11 cellular contexts compared by ENCODE assay signal in the genomic region with DNA sequence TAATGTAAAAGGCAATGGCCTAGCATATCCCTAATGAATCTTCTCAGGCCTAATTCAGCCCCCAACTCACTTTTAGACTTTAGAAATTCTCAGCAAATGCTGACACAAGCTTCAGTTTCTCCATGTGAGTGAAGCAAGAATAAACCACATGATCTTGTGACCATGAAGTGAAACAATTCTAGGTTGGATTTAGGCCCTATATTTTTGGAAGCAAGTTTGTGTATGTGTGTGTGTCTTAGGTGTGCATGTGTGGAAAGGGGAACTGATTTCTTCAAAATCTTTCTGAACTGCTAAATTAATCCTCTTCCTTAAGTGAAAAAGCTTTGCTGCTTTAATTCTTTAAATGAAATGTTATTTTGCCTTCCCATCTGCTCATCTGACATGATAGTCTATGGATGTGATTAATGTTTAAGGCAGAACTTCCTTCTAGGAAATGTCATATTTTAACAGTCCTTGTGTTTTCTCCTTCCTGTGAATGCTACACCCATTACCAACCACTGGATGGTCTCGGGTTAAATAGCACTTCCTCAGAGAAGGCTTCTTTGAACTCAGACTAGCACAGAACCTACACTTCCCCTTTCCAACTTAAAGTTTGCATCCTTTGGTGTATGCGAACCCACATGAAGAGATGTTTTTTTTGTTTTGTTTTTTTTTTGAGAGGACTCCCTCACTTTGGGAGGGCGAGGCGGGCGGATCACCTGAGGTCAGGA. TPM values are rescaled to one million over a fixed set of nuclear protein-coding genes. Genes with fewer than 3 reads are reported as not detected.
DNase-seq lines count a peak whose midpoint lies in the region; ATAC-seq and TF ChIP-seq lines count a peak whose summit lies in the region.
"Had no signal": no experiment of that assay in that cellular context is flagged by ENCODE, and none has a peak within 500 bp of the region (broad histone marks: within the 10 kb centered on the region; RNA-seq: fewer than 3 reads in every experiment).

No MANE protein-coding gene starts in this region.

- peaks cover 22% of the 10 kb centered on the region for H3K4me1 Mint-ChIP-seq in activated T-cell treated with anti-CD3 and anti-CD28 coated beads, Interleukin-2, amount 50 U/mL, for 72 hours (ENCODE audit: low read depth)

- peaks cover 20% of the 10 kb centered on the region for H3K27me3 Mint-ChIP-seq in activated T-cell treated with anti-CD3 and anti-CD28 coated beads, Interleukin-2, amount 50 U/mL, for 72 hours (ENCODE audit: low read depth)

- H3K36me3 Mint-ChIP-seq in activated T-cell treated with anti-CD3 and anti-CD28 coated beads, Interleukin-2, amount 50 U/mL, for 72 hours (ENCODE audit: insufficient read depth in 2 of 2) = no peaks in the 10 kb centered on the region

- no peak for TF ChIP-seq POLR2A in uterus (IDR thresholded peaks at IDR 0.05)

- H3K4me1 ChIP-seq in heart right ventricle (peaks cover 0 to 40% (median 13%) of the 10 kb centered on the region in 9 donors), uterus (no peaks in the 10 kb centered on the region)

- peaks cover 0 to 1% of the 10 kb centered on the region in 2 donors for H3K9me3 Mint-ChIP-seq in activated T-cell treated with anti-CD3 and anti-CD28 coated beads, Interleukin-2, amount 50 U/mL, for 72 hours

- H3K4me3 Mint-ChIP-seq in activated T-cell treated with anti-CD3 and anti-CD28 coated beads, Interleukin-2, amount 50 U/mL, for 72 hours = peak overlapping the region; percentile 7 to 16

- no peak for DNase-seq in activated T-cell treated with anti-CD3 and anti-CD28 coated beads, Interleukin-2, amount 50 U/mL, for 72 hours
- DNase-seq in activated T-cell treated with anti-CD3 and anti-CD28 coated beads for 4 hours (no peak), Kasumi-1 (lab: John Stamatoyannopoulos, UW) (peak; percentile 93 to 95), heart right ventricle (no peak), uterus (no peak), NCI-H1105 treated with DMSO at 0.1 percent for 48 hours (lab: John Stamatoyannopoulos, UW) (no peak), HPDE6-E6E7 (ENCODE audit: extremely low spot score) (no peak)
- DNase-seq: activated naive CD4-positive, alpha-beta T cell treated with Interleukin-2 at 50 U/mL for 16 hours; IMR-90 had no signal

- no peak for TF ChIP-seq CTCF in heart right ventricle (IDR thresholded peaks at IDR 0.05)
- TF ChIP-seq CTCF in uterus (IDR thresholded peaks at IDR 0.05) = no peak

- H3K4me3 ChIP-seq in heart right ventricle = no peak overlapping the region
- H3K4me3 ChIP-seq in uterus = no peak overlapping the region

- 81% methylated on average over 5 of the region's 5 CpGs for WGBS in heart right ventricle, 2 donors

- peaks cover 0 to 5% (median 0%) of the 10 kb centered on the region in 11 donors for H3K9me3 ChIP-seq in heart right ventricle
- H3K9me3 ChIP-seq in uterus = no peaks in the 10 kb centered on the region
- H3K9me3 ChIP-seq: A549 had no signal

- H3K27me3 ChIP-seq in heart right ventricle (no peaks in the 10 kb centered on the region), uterus (no peaks in the 10 kb centered on the region)

- peaks cover 0 to 39% (median 0%) of the 10 kb centered on the region in 9 donors for H3K36me3 ChIP-seq in heart right ventricle
- no peaks in the 10 kb centered on the region for H3K36me3 ChIP-seq in uterus

- no peak overlapping the region for H3K27ac Mint-ChIP-seq in activated T-cell treated with anti-CD3 and anti-CD28 coated beads, Interleukin-2, amount 50 U/mL, for 72 hours

- H3K27ac ChIP-seq in heart right ventricle = peak overlapping the region in 9 of 10 donors; percentile 78 to 96 (median 92)
- H3K27ac ChIP-seq in uterus = peak overlapping the region; percentile 89 to 94

- ATAC-seq in activated T-cell treated with anti-CD3 and anti-CD28 coated beads, Interleukin-2, amount 50 U/mL, for 72 hours (replicated peaks in 1 of 2) = no peak
- ATAC-seq in heart right ventricle (peak in 2 of 8 donors; percentile 31 to 32), HG02763 (IDR thresholded peaks at IDR 0.05; ENCODE audit: unreplicated experiment) (no peak)

- intact Hi-C loops in heart right ventricle (cut with DNase I) = no loop called here
- intact Hi-C loops in uterus (cut with DNase I; ENCODE audit: low total_unique reads) = no loop called here

RNA-seq across cellular contexts. Expression of gene TMEM144, which starts 1.2 kb away (rescaled TPM):
- total RNA-seq in activated T-cell treated with anti-CD3 and anti-CD28 coated beads, Interleukin-2, amount 50 U/mL, for 72 hours = under 1 TPM in 1 of 2 donors, not detected in 1; 0.22 TPM
- 10 to 100 TPM in 8 of 10 donors, 1 to 10 TPM in 2; 8.5 to 17.0 (median 14.5) TPM for total RNA-seq in heart right ventricle
- 10 to 100 TPM in 1 of 2 donors, 1 to 10 TPM in 1; 1.7 to 11.7 TPM for polyA plus RNA-seq in heart right ventricle
- total RNA-seq in uterus = 1 to 10 TPM; 3.8 to 9.7 (median 5.0) TPM

RNA-seq across cellular contexts. Expression of gene GASK1B, which starts 36.3 kb away (rescaled TPM):
- not detected for total RNA-seq in activated T-cell treated with anti-CD3 and anti-CD28 coated beads, Interleukin-2, amount 50 U/mL, for 72 hours
- total RNA-seq in heart right ventricle (100 to 1,000 TPM in 2 of 10 donors, 10 to 100 TPM in 8; 50.5 to 109 (median 86.0) TPM), uterus (100 to 1,000 TPM in 1 of 4 donors, 10 to 100 TPM in 3; 54.7 to 135 (median 62.7) TPM)
- 10 to 100 TPM; 12.4 to 24.1 TPM for polyA plus RNA-seq in heart right ventricle

Comparison
In these comparisons a context has a peak if more than half of its experiments do, and no peak if none do; other contexts are left out.
1. DNase-seq: peak in Kasumi-1 (2 of 2); none in activated T-cell treated with anti-CD3 and anti-CD28 coated beads, Interleukin-2, amount 50 U/mL, for 72 hours (0 of 2), activated T-cell treated with anti-CD3 and anti-CD28 coated beads for 4 hours (single experiment), heart right ventricle (0 of 2), uterus (0 of 2), NCI-H1105 treated with DMSO at 0.1 percent for 48 hours (single experiment) and HPDE6-E6E7 (single experiment).
2. RNA of gene GASK1B, which starts 36.3 kb away (total RNA-seq): 50.5 to 109 TPM in heart right ventricle and 54.7 to 135 TPM in uterus; not detected in activated T-cell treated with anti-CD3 and anti-CD28 coated beads, Interleukin-2, amount 50 U/mL, for 72 hours; every median in the first group is over 10 times any median in the second.